ENCODE assay signal across 21 cellular contexts in the genomic region with DNA sequence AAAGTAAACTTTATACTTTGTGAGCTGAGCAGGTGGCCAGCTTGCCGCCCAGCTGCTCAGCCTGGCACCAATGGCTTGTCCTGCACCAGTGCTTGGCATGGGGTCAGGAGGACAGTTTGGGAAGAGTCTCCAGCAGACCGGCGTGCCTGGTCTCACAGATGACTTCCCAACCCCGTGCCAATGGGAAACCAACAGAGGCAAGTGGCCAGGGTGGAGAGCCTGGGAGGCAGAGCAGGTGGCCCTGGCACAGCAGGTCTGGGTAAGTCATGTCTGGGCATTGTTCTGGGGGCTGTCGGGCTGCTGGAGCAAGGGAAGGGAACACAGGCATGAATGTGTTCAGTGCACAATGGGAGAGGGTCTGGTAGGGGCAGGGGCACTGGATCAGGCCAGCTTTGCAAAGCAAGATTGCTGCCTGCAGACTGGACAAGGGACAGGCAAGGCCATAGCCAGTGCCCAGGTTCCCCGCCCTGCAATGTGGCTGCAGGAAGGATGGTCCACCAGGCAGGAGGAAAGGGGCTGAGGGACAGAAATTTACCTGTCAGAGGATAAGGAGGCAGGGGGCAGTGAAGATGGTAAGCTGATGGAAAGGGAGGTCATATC.
"Had no signal": no experiment of that assay in that cellular context is flagged by ENCODE, and none has a peak within 500 bp of the region (broad histone marks: within the 10 kb centered on the region; RNA-seq: fewer than 3 reads in every experiment).

No MANE protein-coding gene starts in this region.

- FAIRE-seq: endothelial cell of umbilical vein had no signal

- H3K36me3 Mint-ChIP-seq: activated CD4-positive, alpha-beta memory T cell treated with anti-CD3 and anti-CD28 coated beads for 36 hours; activated naive CD4-positive, alpha-beta T cell treated with anti-CD3 and anti-CD28 coated beads, Interleukin-2, amount 50 U/mL, for 72 hours had no signal

- H3K4me3 Mint-ChIP-seq: activated CD4-positive, alpha-beta memory T cell treated with anti-CD3 and anti-CD28 coated beads for 36 hours; activated CD4-positive, alpha-beta T cell treated with anti-CD3 and anti-CD28 coated beads for 36 hours; memory B cell; nephron had no signal

- H3K27ac ChIP-seq: sigmoid colon, stomach, testis, upper lobe of right lung had no signal

- H3K4me1 ChIP-seq: testis had no signal

- H3K36me3 ChIP-seq: sigmoid colon, stomach, upper lobe of right lung had no signal

- H3K9me3 ChIP-seq: sigmoid colon, stomach, testis, upper lobe of right lung had no signal

- H3K4me3 ChIP-seq: sigmoid colon, stomach, testis, upper lobe of right lung had no signal

- H3K27me3 ChIP-seq: sigmoid colon, testis, upper lobe of right lung had no signal

- ATAC-seq: activated CD4-positive, alpha-beta T cell treated with anti-CD3 and anti-CD28 coated beads for 36 hours; activated naive CD4-positive, alpha-beta T cell treated with anti-CD3 and anti-CD28 coated beads, Interleukin-2, amount 50 U/mL, for 72 hours; left ventricle myocardium superior; upper lobe of right lung had no signal

- H3K9me3 Mint-ChIP-seq: activated CD4-positive, alpha-beta memory T cell treated with anti-CD3 and anti-CD28 coated beads for 36 hours; activated naive CD4-positive, alpha-beta T cell treated with anti-CD3 and anti-CD28 coated beads, Interleukin-2, amount 50 U/mL, for 72 hours; memory B cell had no signal

- H3K27ac Mint-ChIP-seq: activated CD4-positive, alpha-beta memory T cell treated with anti-CD3 and anti-CD28 coated beads for 36 hours; activated CD4-positive, alpha-beta T cell treated with anti-CD3 and anti-CD28 coated beads for 36 hours; activated naive CD4-positive, alpha-beta T cell treated with anti-CD3 and anti-CD28 coated beads, Interleukin-2, amount 50 U/mL, for 72 hours; memory B cell had no signal

- H3K4me1 Mint-ChIP-seq: activated CD4-positive, alpha-beta T cell treated with anti-CD3 and anti-CD28 coated beads for 36 hours had no signal

- DNase-seq: activated CD4-positive, alpha-beta memory T cell treated with anti-CD3 and anti-CD28 coated beads for 36 hours; activated CD4-positive, alpha-beta T cell treated with anti-CD3 and anti-CD28 coated beads for 36 hours; activated CD8-positive, alpha-beta memory T cell treated with anti-CD3 and anti-CD28 coated beads, Interleukin-2, amount 50 U/mL, for 4 hours; activated effector memory CD4-positive, alpha-beta T cell treated with anti-CD3 and anti-CD28 coated beads, Interleukin-2, amount 50 U/mL, for 16 hours; activated T-cell treated with anti-CD3 and anti-CD28 coated beads, Interleukin-2, amount 50 U/mL, for 48 hours; cortex of kidney; effector CD8-positive, alpha-beta T cell; foreskin fibroblast; hypothalamus; kidney glomerular epithelial cell; left ventricle myocardium superior; sigmoid colon; stimulated activated CD4-positive, alpha-beta T cell treated with anti-CD3 and anti-CD28 coated beads, Interleukin-1b, Interleukin-23, amount 100 ng/mL, for 48 hours; stomach; T-helper 2 cell; testis; upper lobe of right lung had no signal
